37 cellular contexts compared by ENCODE assay signal in the genomic region with DNA sequence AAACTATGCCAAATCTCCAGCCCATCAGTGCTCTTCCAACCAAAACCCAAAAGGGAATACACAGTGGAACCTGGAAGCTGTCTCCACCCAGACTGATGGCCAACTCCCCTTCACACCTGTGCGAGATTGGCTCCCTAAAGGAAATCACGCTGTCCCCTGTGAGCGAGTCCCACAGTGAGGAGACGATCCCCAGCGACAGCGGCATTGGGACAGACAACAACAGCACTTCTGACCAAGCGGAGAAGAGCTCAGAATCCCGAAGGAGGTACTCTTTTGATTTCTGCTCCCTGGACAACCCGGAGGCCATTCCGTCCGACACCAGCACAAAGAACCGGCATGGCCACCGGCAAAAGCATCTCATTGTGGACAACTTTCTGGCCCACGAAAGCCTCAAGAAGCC.
"Had no signal": no experiment of that assay in that cellular context is flagged by ENCODE, and none has a peak within 500 bp of the region (broad histone marks: within the 10 kb centered on the region; RNA-seq: fewer than 3 reads in every experiment).

No MANE protein-coding gene starts in this region.

- H3K4me1 ChIP-seq: adrenal gland, ascending aorta, breast epithelium had no signal

- FAIRE-seq: astrocyte had no signal

- H3K9me3 ChIP-seq: adrenal gland, ascending aorta, body of pancreas, breast epithelium had no signal

- H3K36me3 ChIP-seq: adrenal gland, brain microvascular endothelial cell, breast epithelium, cardiac muscle cell had no signal

- H3K27me3 ChIP-seq: adrenal gland, ascending aorta, body of pancreas, brain microvascular endothelial cell, breast epithelium, cardiac muscle cell had no signal

- ATAC-seq: activated naive CD4-positive, alpha-beta T cell treated with anti-CD3 and anti-CD28 coated beads, Interleukin-2, amount 50 U/mL, for 72 hours; activated naive CD8-positive, alpha-beta T cell treated with anti-CD3 and anti-CD28 coated beads, Interleukin-2, amount 50 U/mL, for 24 hours; activated T-cell treated with anti-CD3 and anti-CD28 coated beads, Interleukin-2, amount 50 U/mL, for 4 hours; activated T-cell treated with anti-CD3 and anti-CD28 coated beads, Interleukin-2, amount 50 U/mL, for 72 hours; activated T-helper 17 cell treated with anti-CD3 and anti-CD28 coated beads, Interleukin-2, amount 50 U/mL, for 72 hours; body of pancreas had no signal

- H3K27me3 Mint-ChIP-seq: activated naive CD4-positive, alpha-beta T cell treated with anti-CD3 and anti-CD28 coated beads, Interleukin-2, amount 10 ng/mL, durations not matched to agents 7 days and 5 days; activated naive CD4-positive, alpha-beta T cell treated with anti-CD3 and anti-CD28 coated beads, Interleukin-2, amount 50 U/mL, for 24 hours; activated naive CD8-positive, alpha-beta T cell; activated naive CD8-positive, alpha-beta T cell treated with anti-CD3 and anti-CD28 coated beads for 36 hours; activated naive CD8-positive, alpha-beta T cell treated with anti-CD3 and anti-CD28 coated beads, Interleukin-2, amount 10 ng/mL, durations not matched to agents 7 days and 5 days; activated naive CD8-positive, alpha-beta T cell treated with anti-CD3 and anti-CD28 coated beads, Interleukin-2, amount 50 U/mL, for 24 hours; brain; central memory CD8-positive, alpha-beta T cell had no signal

- H3K4me3 ChIP-seq: adrenal gland, ascending aorta, body of pancreas, breast epithelium, cardiac muscle cell had no signal

- DNase-seq: activated effector memory CD4-positive, alpha-beta T cell treated with anti-CD3 and anti-CD28 coated beads, Interleukin-2, amount 50 U/mL, for 16 hours; activated effector memory CD4-positive, alpha-beta T cell treated with Interleukin-2 at 50 U/mL for 16 hours; activated gamma-delta T cell; activated gamma-delta T cell treated with Interleukin-2 at 50 U/mL for 16 hours; activated naive CD4-positive, alpha-beta T cell; activated naive CD4-positive, alpha-beta T cell treated with anti-CD3 and anti-CD28 coated beads for 36 hours; activated naive CD4-positive, alpha-beta T cell treated with anti-CD3 and anti-CD28 coated beads, Interleukin-2, amount 10 ng/mL, durations not matched to agents 7 days and 5 days; activated naive CD4-positive, alpha-beta T cell treated with anti-CD3 and anti-CD28 coated beads, Interleukin-2, amount 50 U/mL, for 16 hours; activated naive CD4-positive, alpha-beta T cell treated with Interleukin-2 at 50 U/mL for 16 hours; activated naive CD8-positive, alpha-beta T cell treated with anti-CD3 and anti-CD28 coated beads for 36 hours; activated naive CD8-positive, alpha-beta T cell treated with anti-CD3 and anti-CD28 coated beads, Interleukin-2, amount 10 ng/mL, durations not matched to agents 7 days and 5 days; activated naive CD8-positive, alpha-beta T cell treated with anti-CD3 and anti-CD28 coated beads, Interleukin-2, amount 50 U/mL, for 24 hours; activated T-cell treated with anti-CD3 and anti-CD28 coated beads, Interleukin-2, amount 50 U/mL, for 1 hour; activated T-cell treated with anti-CD3 and anti-CD28 coated beads, Interleukin-2, amount 50 U/mL, for 4 hours; activated T-cell treated with anti-CD3 and anti-CD28 coated beads, Interleukin-2, amount 50 U/mL, for 48 hours; activated T-cell treated with anti-CD3 and anti-CD28 coated beads, Interleukin-2, amount 50 U/mL, for 72 hours; adrenal gland; amniotic stem cell; amygdala; anterior cingulate cortex; aorta; body of pancreas; brain microvascular endothelial cell; central memory CD4-positive, alpha-beta T cell; cerebellar nuclear complex had no signal

- H3K36me3 Mint-ChIP-seq: activated naive CD4-positive, alpha-beta T cell treated with anti-CD3 and anti-CD28 coated beads, Interleukin-2, amount 10 ng/mL, durations not matched to agents 7 days and 5 days; activated naive CD4-positive, alpha-beta T cell treated with anti-CD3 and anti-CD28 coated beads, Interleukin-2, amount 50 U/mL, for 24 hours; activated naive CD4-positive, alpha-beta T cell treated with anti-CD3 and anti-CD28 coated beads, Interleukin-2, amount 50 U/mL, for 72 hours; activated naive CD8-positive, alpha-beta T cell; activated naive CD8-positive, alpha-beta T cell treated with anti-CD3 and anti-CD28 coated beads for 36 hours; activated naive CD8-positive, alpha-beta T cell treated with anti-CD3 and anti-CD28 coated beads, Interleukin-2, amount 10 ng/mL, durations not matched to agents 7 days and 5 days had no signal

- H3K27ac ChIP-seq: adrenal gland, ascending aorta, body of pancreas, brain microvascular endothelial cell, breast epithelium, cardiac muscle cell had no signal

- H3K9me3 Mint-ChIP-seq: activated naive CD4-positive, alpha-beta T cell treated with anti-CD3 and anti-CD28 coated beads for 36 hours; activated naive CD4-positive, alpha-beta T cell treated with anti-CD3 and anti-CD28 coated beads, Interleukin-2, amount 50 U/mL, for 24 hours; activated naive CD4-positive, alpha-beta T cell treated with anti-CD3 and anti-CD28 coated beads, Interleukin-2, amount 50 U/mL, for 72 hours; activated naive CD8-positive, alpha-beta T cell treated with anti-CD3 and anti-CD28 coated beads for 36 hours; activated naive CD8-positive, alpha-beta T cell treated with anti-CD3 and anti-CD28 coated beads, Interleukin-2, amount 50 U/mL, for 24 hours; activated T-cell treated with anti-CD3 and anti-CD28 coated beads, Interleukin-2, amount 50 U/mL, for 4 hours; activated T-cell treated with anti-CD3 and anti-CD28 coated beads, Interleukin-2, amount 50 U/mL, for 72 hours; activated T-helper 1 cell treated with anti-CD3 and anti-CD28 coated beads, Interleukin-12 subunit alpha, Interleukin-12 subunit beta, Interleukin-2, Interleukin-4 antibody, amounts not matched to agents 30 ng/mL and 10 ng/mL and 1 ng/mL, durations not matched to agents 14 hours and 24 hours and 36 hours; activated T-helper 17 cell treated with anti-CD3 and anti-CD28 coated beads, Interleukin-2, amount 50 U/mL, for 72 hours; central memory CD8-positive, alpha-beta T cell had no signal

- H3K4me1 Mint-ChIP-seq: activated naive CD4-positive, alpha-beta T cell treated with anti-CD3 and anti-CD28 coated beads, Interleukin-2, amount 10 ng/mL, durations not matched to agents 7 days and 5 days; activated naive CD4-positive, alpha-beta T cell treated with anti-CD3 and anti-CD28 coated beads, Interleukin-2, amount 50 U/mL, for 24 hours; activated naive CD8-positive, alpha-beta T cell treated with anti-CD3 and anti-CD28 coated beads for 36 hours; activated naive CD8-positive, alpha-beta T cell treated with anti-CD3 and anti-CD28 coated beads, Interleukin-2, amount 10 ng/mL, durations not matched to agents 7 days and 5 days; activated naive CD8-positive, alpha-beta T cell treated with anti-CD3 and anti-CD28 coated beads, Interleukin-2, amount 50 U/mL, for 24 hours; activated T-helper 17 cell treated with anti-CD3 and anti-CD28 coated beads, Interleukin-2, amount 50 U/mL, for 72 hours; central memory CD8-positive, alpha-beta T cell had no signal

- H3K27ac Mint-ChIP-seq: activated naive CD4-positive, alpha-beta T cell treated with anti-CD3 and anti-CD28 coated beads for 36 hours; activated naive CD4-positive, alpha-beta T cell treated with anti-CD3 and anti-CD28 coated beads, Interleukin-2, amount 10 ng/mL, durations not matched to agents 7 days and 5 days; activated naive CD4-positive, alpha-beta T cell treated with anti-CD3 and anti-CD28 coated beads, Interleukin-2, amount 50 U/mL, for 24 hours; activated naive CD4-positive, alpha-beta T cell treated with anti-CD3 and anti-CD28 coated beads, Interleukin-2, amount 50 U/mL, for 72 hours; activated naive CD8-positive, alpha-beta T cell; activated naive CD8-positive, alpha-beta T cell treated with anti-CD3 and anti-CD28 coated beads for 36 hours; activated naive CD8-positive, alpha-beta T cell treated with anti-CD3 and anti-CD28 coated beads, Interleukin-2, amount 10 ng/mL, durations not matched to agents 7 days and 5 days; activated naive CD8-positive, alpha-beta T cell treated with anti-CD3 and anti-CD28 coated beads, Interleukin-2, amount 50 U/mL, for 24 hours; activated T-cell treated with anti-CD3 and anti-CD28 coated beads, Interleukin-2, amount 50 U/mL, for 72 hours; activated T-helper 1 cell treated with anti-CD3 and anti-CD28 coated beads, Interleukin-12 subunit alpha, Interleukin-12 subunit beta, Interleukin-2, Interleukin-4 antibody, amounts not matched to agents 30 ng/mL and 10 ng/mL and 1 ng/mL, durations not matched to agents 14 hours and 24 hours and 36 hours; activated T-helper 17 cell treated with anti-CD3 and anti-CD28 coated beads, Interleukin-2, amount 50 U/mL, for 72 hours; activated T-helper 2 cell treated with anti-CD3 and anti-CD28 coated beads, Interferon-gamma antibody, Interleukin-2, Interleukin-4, amounts not matched to agents 10 μg/mL and 5 μg/mL and 100 μg/mL, durations not matched to agents 14 hours and 24 hours and 36 hours; brain had no signal

- H3K4me3 Mint-ChIP-seq: activated naive CD4-positive, alpha-beta T cell treated with anti-CD3 and anti-CD28 coated beads for 36 hours; activated naive CD4-positive, alpha-beta T cell treated with anti-CD3 and anti-CD28 coated beads, Interleukin-2, amount 10 ng/mL, durations not matched to agents 7 days and 5 days; activated naive CD4-positive, alpha-beta T cell treated with anti-CD3 and anti-CD28 coated beads, Interleukin-2, amount 50 U/mL, for 24 hours; activated naive CD8-positive, alpha-beta T cell; activated naive CD8-positive, alpha-beta T cell treated with anti-CD3 and anti-CD28 coated beads for 36 hours; activated naive CD8-positive, alpha-beta T cell treated with anti-CD3 and anti-CD28 coated beads, Interleukin-2, amount 10 ng/mL, durations not matched to agents 7 days and 5 days; activated naive CD8-positive, alpha-beta T cell treated with anti-CD3 and anti-CD28 coated beads, Interleukin-2, amount 50 U/mL, for 24 hours; activated T-cell treated with anti-CD3 and anti-CD28 coated beads, Interleukin-2, amount 50 U/mL, for 4 hours; activated T-cell treated with anti-CD3 and anti-CD28 coated beads, Interleukin-2, amount 50 U/mL, for 72 hours; activated T-helper 1 cell treated with anti-CD3 and anti-CD28 coated beads, Interleukin-12 subunit alpha, Interleukin-12 subunit beta, Interleukin-2, Interleukin-4 antibody, amounts not matched to agents 30 ng/mL and 10 ng/mL and 1 ng/mL, durations not matched to agents 14 hours and 24 hours and 36 hours; activated T-helper 17 cell treated with anti-CD3 and anti-CD28 coated beads, Interleukin-2, amount 50 U/mL, for 72 hours; brain; central memory CD8-positive, alpha-beta T cell had no signal
